Comparison of ENCODE assay signal across 1 cellular context in the genomic region with DNA sequence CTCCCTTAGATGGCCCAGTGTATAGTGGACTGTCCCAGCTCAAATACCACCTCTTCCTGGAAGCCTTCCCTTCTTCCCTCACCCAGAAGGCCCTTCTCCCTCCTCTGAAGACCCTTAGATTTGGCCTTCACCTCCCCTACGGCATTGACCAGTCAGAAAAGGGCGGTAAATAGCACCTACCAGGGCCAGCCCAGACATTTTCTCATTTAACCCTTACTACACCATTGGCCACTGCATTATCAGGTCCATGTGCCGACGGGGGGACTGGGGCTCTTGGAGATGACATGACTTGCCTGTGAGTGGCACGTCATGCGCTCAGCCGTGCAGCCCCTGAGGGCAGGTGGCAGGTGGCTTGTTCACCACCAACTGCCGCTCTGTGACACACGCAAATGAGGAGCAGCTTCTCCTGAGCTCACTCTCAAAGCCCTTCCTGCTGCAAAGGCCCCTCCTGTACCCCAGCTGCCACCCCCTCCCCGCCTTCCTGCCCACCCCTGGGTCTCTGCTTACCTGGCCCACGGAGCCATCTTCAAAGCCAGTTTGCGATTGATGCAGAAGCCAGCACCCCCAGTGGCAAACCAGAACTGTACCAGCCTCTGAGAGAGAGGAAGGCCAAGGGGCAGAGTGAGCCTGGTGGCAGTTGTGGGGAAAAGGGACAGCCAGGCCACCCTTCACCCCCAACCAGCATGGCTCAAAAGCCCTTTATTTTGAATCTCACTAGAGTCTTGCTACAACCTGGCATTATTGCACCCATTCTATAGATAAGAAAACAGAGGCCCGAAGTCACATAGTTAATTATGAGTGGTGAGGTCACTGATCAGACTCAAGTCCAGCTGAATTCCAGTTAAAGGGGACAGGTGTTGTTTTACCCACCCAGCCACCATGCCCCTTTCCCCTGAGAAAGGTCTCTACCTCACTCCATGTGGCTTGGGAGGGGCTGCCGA.
A peak's percentile ranks its signal among the peaks of the same experiment; 100 is the strongest.
TF ChIP-seq lines count a peak whose summit lies in the region.

No MANE protein-coding gene starts in this region.

TF ChIP-seq in H1, 55 proteins besides CTCF, POLR2A, EP300 and RAD21:
- no peak for TF ChIP-seq NRF1 (IDR thresholded peaks at IDR 0.05; ENCODE audit: low read depth, low read length)
- 0 out of 2 replicates have a peak, but pooled peaks have one; percentile 34 for TF ChIP-seq KDM1A (IDR thresholded peaks at IDR 0.05; ENCODE audit: borderline replicate concordance, low read length)
- TF ChIP-seq, protein P1, sequence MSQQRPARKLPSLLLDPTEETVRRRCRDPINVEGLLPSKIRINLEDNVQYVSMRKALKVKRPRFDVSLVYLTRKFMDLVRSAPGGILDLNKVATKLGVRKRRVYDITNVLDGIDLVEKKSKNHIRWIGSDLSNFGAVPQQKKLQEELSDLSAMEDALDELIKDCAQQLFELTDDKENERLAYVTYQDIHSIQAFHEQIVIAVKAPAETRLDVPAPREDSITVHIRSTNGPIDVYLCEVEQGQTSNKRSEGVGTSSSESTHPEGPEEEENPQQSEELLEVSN (IDR thresholded peaks at IDR 0.05), result peak; percentile 60
